Comparison of ENCODE assay signal across 29 cellular contexts in genomic region chr14:95339301-95339865, GRCh38. TPM values are rescaled to one million over a fixed set of nuclear protein-coding genes. Genes with fewer than 3 reads are reported as not detected.
DNase-seq lines count a peak whose midpoint lies in the region; ATAC-seq and TF ChIP-seq lines count a peak whose summit lies in the region.
"Had no signal": no experiment of that assay in that cellular context is flagged by ENCODE, and none has a peak within 500 bp of the region (broad histone marks: within the 10 kb centered on the region; RNA-seq: fewer than 3 reads in every experiment).

No MANE protein-coding gene starts in this region.

- no peaks in the 10 kb centered on the region for H4K20me1 ChIP-seq in OCI-LY7 (ENCODE audit: insufficient read depth, low read length)

- H3K4me1 ChIP-seq in right cardiac atrium (ENCODE audit: control insufficient read depth, insufficient read depth, low read length) (peaks cover 4% of the 10 kb centered on the region), aorta (ENCODE audit: control insufficient read depth in 1 of 2, insufficient read depth in 2 of 2, low read length in 2 of 2) (no peaks in the 10 kb centered on the region), OCI-LY7 (ENCODE audit: insufficient read depth, low read length, poor library complexity, severe bottlenecking) (no peaks in the 10 kb centered on the region)
- H3K4me1 ChIP-seq: uterus had no signal

- H3K27ac ChIP-seq in right cardiac atrium (ENCODE audit: low read length) (no peak overlapping the region), aorta (ENCODE audit: low read depth in 1 of 2, low read length in 2 of 2) (no peak overlapping the region), OCI-LY7 (ENCODE audit: low read depth, low read length, poor library complexity, severe bottlenecking) (no peak overlapping the region)
- H3K27ac ChIP-seq: ovary, thoracic aorta, uterus had no signal

- no peak overlapping the region for H3K4me3 ChIP-seq in right cardiac atrium (ENCODE audit: low read length)
- H3K4me3 ChIP-seq in aorta (ENCODE audit: low read length in 2 of 2), result no peak overlapping the region
- H3K4me3 ChIP-seq in OCI-LY7 (ENCODE audit: low read depth, low read length, poor library complexity, severe bottlenecking), result no peak overlapping the region
- H3K4me3 ChIP-seq: ovary, smooth muscle cell, thoracic aorta, uterus had no signal

- H3K36me3 ChIP-seq in aorta (ENCODE audit: control insufficient read depth in 1 of 2, insufficient read depth in 2 of 2, low read length in 1 of 2) (no peaks in the 10 kb centered on the region), OCI-LY7 (ENCODE audit: insufficient read depth, low read length) (no peaks in the 10 kb centered on the region)
- H3K36me3 ChIP-seq: ovary, thoracic aorta, uterus had no signal

- no peak for TF ChIP-seq CTCF in OCI-LY7 (conservative IDR thresholded peaks at IDR 0.05; ENCODE audit: low read length)

- ATAC-seq in right cardiac atrium (no peak), esophagus mucosa (peak; percentile 31), aorta (ENCODE audit: low FRiP score) (peak; percentile 13), HG03159 (IDR thresholded peaks at IDR 0.05; ENCODE audit: unreplicated experiment) (no peak)
- ATAC-seq: PC-3; SK-N-SH treated with all-trans-retinoic acid at 6 μM for 48 hours; stimulated activated naive CD8-positive, alpha-beta T cell treated with anti-CD3 and anti-CD28 coated beads, Interleukin-15, Interleukin-2, amounts not matched to agents 100 U/mL and 50 U/mL, for 24 hours had no signal

- CTCF ChIA-PET in OCI-LY7 (lab: Charles Lee; ENCODE audit: unreplicated experiment), result no interaction called here

- no peaks in the 10 kb centered on the region for H3K9me2 ChIP-seq in OCI-LY7 (ENCODE audit: insufficient read depth, low read length)

- WGBS in right cardiac atrium, result 83% methylated on average over 10 of the region's 10 CpGs
- WGBS in aorta, 2 donors, result 72% methylated on average over 10 of the region's 10 CpGs

- H3K27me3 ChIP-seq in right cardiac atrium (ENCODE audit: control insufficient read depth, insufficient read depth), result no peaks in the 10 kb centered on the region
- no peaks in the 10 kb centered on the region for H3K27me3 ChIP-seq in aorta (ENCODE audit: control insufficient read depth in 1 of 2, insufficient read depth in 2 of 2, low read length in 1 of 2)
- H3K27me3 ChIP-seq: ovary, uterus had no signal

- DNase-seq in cardiac septum (ENCODE audit: low spot score), result peak; percentile 58
- no peak for DNase-seq in right cardiac atrium
- peak; percentile 60 for DNase-seq in mucosa of gallbladder (ENCODE audit: low spot score)
- DNase-seq in aorta, result no peak
- no peak for DNase-seq in OCI-LY7 (ENCODE audit: low spot score)
- DNase-seq in activated effector memory CD4-positive, alpha-beta T cell treated with Interleukin-2 at 50 U/mL for 16 hours, result no peak
- DNase-seq: activated CD4-positive, alpha-beta T cell treated with anti-CD3 and anti-CD28 coated beads, Interleukin-2, amount 50 U/mL, for 48 hours; activated CD4-positive, CD25-positive, alpha-beta regulatory T cell treated with anti-CD3 and anti-CD28 coated beads, Interleukin-2, amount 50 U/mL, for 72 hours; activated naive CD4-positive, alpha-beta T cell treated with anti-CD3 and anti-CD28 coated beads for 36 hours; DMS79 treated with DMSO at 0.1 percent for 48 hours; effector CD8-positive, alpha-beta T cell; GDM1; KBM-7; midbrain; MM.1S; NCI-H1930; NCI-H526; NK-92 treated with Interleukin-12 subunit alpha and Interleukin-12 subunit beta, amount 100 ng/mL, for 24 hours; ovary; PC-3; retina; stimulated activated naive CD8-positive, alpha-beta T cell treated with anti-CD3 and anti-CD28 coated beads, Interleukin-15, Interleukin-2, amounts not matched to agents 100 U/mL and 50 U/mL, for 24 hours; T-helper 2 cell; uterus had no signal

- intact Hi-C loops in cardiac septum (cut with DNase I) (no loop called here), right cardiac atrium (cut with DNase I) (no loop called here), aorta (cut with DNase I) (no loop called here), OCI-LY7 (cut with micrococcal nuclease; ENCODE audit: unreplicated experiment) (no loop called here)

- H2AFZ ChIP-seq in OCI-LY7 (ENCODE audit: low read length), result no peak overlapping the region

- H3K79me2 ChIP-seq in OCI-LY7 (ENCODE audit: insufficient read depth, low read depth, low read length), result no peaks in the 10 kb centered on the region

- H3K9me3 ChIP-seq in right cardiac atrium (ENCODE audit: control insufficient read depth, low read length) (no peaks in the 10 kb centered on the region), aorta (ENCODE audit: control insufficient read depth, low read length) (peaks cover 4% of the 10 kb centered on the region), OCI-LY7 (ENCODE audit: low read length) (0 out of 2 replicates have a peak, but pooled peaks cover 3% of the 10 kb centered on the region)
- H3K9me3 ChIP-seq: ovary, thoracic aorta, uterus had no signal

- no peak overlapping the region for H3K4me2 ChIP-seq in OCI-LY7 (ENCODE audit: low read length)
- H3K4me2 ChIP-seq: smooth muscle cell had no signal

- BruUV-seq in OCI-LY7 (replicated peaks; lab: Mats Ljungman, UMichigan), result no TSS peak

- POLR2A ChIA-PET in OCI-LY7 (lab: Charles Lee), result no interaction called here

RNA-seq across cellular contexts. Expression of gene CLMN, which starts 19.7 kb away (rescaled TPM):
- total RNA-seq in cardiac septum, result 6.0 TPM
- total RNA-seq in right cardiac atrium, result 1 to 10 TPM; 6.4 to 9.1 (median 7.4) TPM
- polyA plus RNA-seq in right cardiac atrium, result 3.1 TPM
- 9.6 TPM for total RNA-seq in esophagus mucosa
- total RNA-seq in mucosa of gallbladder, result 63.5 TPM
- total RNA-seq in aorta, result 10 to 100 TPM; 15.8 to 18.3 TPM
- polyA plus RNA-seq in aorta, result 1 to 10 TPM; 3.9 to 6.1 TPM
- 5.8 and 6.8 TPM in 2 replicates for total RNA-seq in OCI-LY7 (2014; rRNA removed; shearing (Covaris generic))
- total RNA-seq in OCI-LY7 (2022), result 12.0 and 13.0 TPM in 2 replicates

Comparison
In these comparisons a context has a peak if more than half of its experiments do, and no peak if none do; other contexts are left out.
1. DNase-seq: peak in cardiac septum (single experiment) and mucosa of gallbladder (single experiment); none in right cardiac atrium (0 of 3), aorta (0 of 2), OCI-LY7 (single experiment) and activated effector memory CD4-positive, alpha-beta T cell treated with Interleukin-2 at 50 U/mL for 16 hours (single experiment).
2. ATAC-seq: peak in esophagus mucosa (single experiment) and aorta (single experiment); none in right cardiac atrium (0 of 2) and HG03159 (single experiment).